8 cellular contexts compared by ENCODE assay signal in genomic region chr17:48586355-48586924, GRCh38.
DNase-seq lines count a peak whose midpoint lies in the region; ATAC-seq and TF ChIP-seq lines count a peak whose summit lies in the region.

No MANE protein-coding gene starts in this region.

- no peaks in the 10 kb centered on the region for H3K36me3 Mint-ChIP-seq in stimulated activated memory B cell treated with anti-CD40 and anti-IgM and Interleukin-4, amounts not matched to agents 10 μg/mL and 1 μg/mL and 100 μg/mL, for 72 hours

- H3K4me1 Mint-ChIP-seq in stimulated activated memory B cell treated with anti-CD40 and anti-IgM and Interleukin-4, amounts not matched to agents 10 μg/mL and 1 μg/mL and 100 μg/mL, for 72 hours, result peaks cover 20% of the 10 kb centered on the region

- peaks cover 100% of the 10 kb centered on the region for H3K27me3 Mint-ChIP-seq in stimulated activated memory B cell treated with anti-CD40 and anti-IgM and Interleukin-4, amounts not matched to agents 10 μg/mL and 1 μg/mL and 100 μg/mL, for 72 hours

- ATAC-seq in stimulated activated memory B cell treated with anti-CD40 and anti-IgM and Interleukin-4, amounts not matched to agents 10 μg/mL and 1 μg/mL and 100 μg/mL, for 72 hours, result no peak
- ATAC-seq in HG02884 (IDR thresholded peaks at IDR 0.05; ENCODE audit: unreplicated experiment) (no peak), GM21367 (IDR thresholded peaks at IDR 0.05; ENCODE audit: unreplicated experiment) (no peak)

- no peak overlapping the region for H3K27ac Mint-ChIP-seq in stimulated activated memory B cell treated with anti-CD40 and anti-IgM and Interleukin-4, amounts not matched to agents 10 μg/mL and 1 μg/mL and 100 μg/mL, for 72 hours

- peak overlapping the region; percentile 61 for H3K4me3 ChIP-seq in fibroblast of pulmonary artery (replicated peaks; ENCODE audit: low read depth, low read length)

- no peak for TF ChIP-seq CTCF in fibroblast of pulmonary artery (IDR thresholded peaks at IDR 0.05; ENCODE audit: low read length, missing control alignments)

- DNase-seq in NCI-H2196 (lab: John Stamatoyannopoulos, UW; ENCODE audit: unreplicated experiment) (peak; percentile 17), NCI-H2196 treated with DMSO at 0.1 percent for 48 hours (lab: John Stamatoyannopoulos, UW; ENCODE audit: unreplicated experiment) (no peak), SW480 (ENCODE audit: low spot score) (peak; percentile 53), fibroblast of pulmonary artery (ENCODE audit: low read depth) (no peak)
- no peak for DNase-seq in effector CD8-positive, alpha-beta T cell (lab: John Stamatoyannopoulos, UW)

- H3K9me3 Mint-ChIP-seq in stimulated activated memory B cell treated with anti-CD40 and anti-IgM and Interleukin-4, amounts not matched to agents 10 μg/mL and 1 μg/mL and 100 μg/mL, for 72 hours, result no peaks in the 10 kb centered on the region

- peak overlapping the region; percentile 86 for H3K4me3 Mint-ChIP-seq in stimulated activated memory B cell treated with anti-CD40 and anti-IgM and Interleukin-4, amounts not matched to agents 10 μg/mL and 1 μg/mL and 100 μg/mL, for 72 hours

Comparison
In these comparisons a context has a peak if more than half of its experiments do, and no peak if none do; other contexts are left out.
1. DNase-seq: peak in NCI-H2196 (single experiment) and SW480 (single experiment); none in NCI-H2196 treated with DMSO at 0.1 percent for 48 hours (single experiment), fibroblast of pulmonary artery (single experiment) and effector CD8-positive, alpha-beta T cell (single experiment).